ENCODE assay signal across 14 cellular contexts in the genomic region with DNA sequence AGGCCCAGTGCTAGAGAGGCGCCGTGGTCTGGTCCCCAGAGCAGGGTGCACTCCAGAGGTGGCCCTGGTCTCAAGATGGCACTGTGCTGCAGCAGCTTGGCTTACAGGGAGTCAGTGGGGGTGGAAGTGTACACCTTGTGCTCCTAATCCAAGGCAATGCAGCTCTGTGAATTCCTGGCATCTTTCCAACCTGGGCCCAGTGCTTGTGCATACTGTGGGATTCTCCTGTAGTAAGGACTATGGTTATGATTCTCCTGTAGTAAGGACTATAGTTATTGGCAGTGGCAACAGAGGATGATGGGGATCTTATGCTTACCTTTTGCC.
"Had no signal": no experiment of that assay in that cellular context is flagged by ENCODE, and none has a peak within 500 bp of the region (broad histone marks: within the 10 kb centered on the region; RNA-seq: fewer than 3 reads in every experiment).

No MANE protein-coding gene starts in this region.

- H3K4me3 ChIP-seq: gastrocnemius medialis, left lung, tibial artery, uterus had no signal

- H3K36me3 ChIP-seq: gastrocnemius medialis, left lung, tibial artery, uterus, WERI-Rb-1 had no signal

- H3K4me1 ChIP-seq: gastrocnemius medialis, left lung, parathyroid adenoma, tibial artery, uterus had no signal

- ATAC-seq: activated CD8-positive, alpha-beta memory T cell treated with anti-CD3 and anti-CD28 coated beads, Interleukin-2, amount 10 ng/mL, durations not matched to agents 7 days and 5 days; gastrocnemius medialis; left lung; naive thymus-derived CD8-positive, alpha-beta T cell; stimulated activated effector memory CD8-positive, alpha-beta T cell treated with anti-CD3 and anti-CD28 coated beads, Interleukin-12 subunit alpha, Interleukin-12 subunit beta, amount 100 ng/mL, for 72 hours had no signal

- H3K9me3 ChIP-seq: gastrocnemius medialis, left lung, tibial artery, uterus had no signal

- H3K27ac Mint-ChIP-seq: activated CD4-positive, alpha-beta memory T cell treated with anti-CD3 and anti-CD28 coated beads for 36 hours; activated CD8-positive, alpha-beta memory T cell treated with anti-CD3 and anti-CD28 coated beads, Interleukin-2, amount 10 ng/mL, durations not matched to agents 7 days and 5 days; activated naive CD4-positive, alpha-beta T cell treated with anti-CD3 and anti-CD28 coated beads for 36 hours; activated T-helper 2 cell treated with anti-CD3 and anti-CD28 coated beads, Interferon-gamma antibody, Interleukin-2, Interleukin-4, amounts not matched to agents 10 μg/mL and 5 μg/mL and 100 μg/mL, durations not matched to agents 14 hours and 24 hours and 36 hours; naive thymus-derived CD8-positive, alpha-beta T cell; stimulated activated effector memory CD8-positive, alpha-beta T cell treated with anti-CD3 and anti-CD28 coated beads, Interleukin-12 subunit alpha, Interleukin-12 subunit beta, amount 100 ng/mL, for 72 hours had no signal

- H3K36me3 Mint-ChIP-seq: activated CD4-positive, alpha-beta memory T cell treated with anti-CD3 and anti-CD28 coated beads for 36 hours; activated CD8-positive, alpha-beta memory T cell treated with anti-CD3 and anti-CD28 coated beads, Interleukin-2, amount 10 ng/mL, durations not matched to agents 7 days and 5 days; naive thymus-derived CD8-positive, alpha-beta T cell; stimulated activated effector memory CD8-positive, alpha-beta T cell treated with anti-CD3 and anti-CD28 coated beads, Interleukin-12 subunit alpha, Interleukin-12 subunit beta, amount 100 ng/mL, for 72 hours had no signal

- H3K4me1 Mint-ChIP-seq: activated CD8-positive, alpha-beta memory T cell treated with anti-CD3 and anti-CD28 coated beads, Interleukin-2, amount 10 ng/mL, durations not matched to agents 7 days and 5 days; naive thymus-derived CD8-positive, alpha-beta T cell; stimulated activated effector memory CD8-positive, alpha-beta T cell treated with anti-CD3 and anti-CD28 coated beads, Interleukin-12 subunit alpha, Interleukin-12 subunit beta, amount 100 ng/mL, for 72 hours had no signal

- H3K4me3 Mint-ChIP-seq: activated CD4-positive, alpha-beta memory T cell treated with anti-CD3 and anti-CD28 coated beads for 36 hours; activated CD8-positive, alpha-beta memory T cell treated with anti-CD3 and anti-CD28 coated beads, Interleukin-2, amount 10 ng/mL, durations not matched to agents 7 days and 5 days; activated naive CD4-positive, alpha-beta T cell treated with anti-CD3 and anti-CD28 coated beads for 36 hours; stimulated activated effector memory CD8-positive, alpha-beta T cell treated with anti-CD3 and anti-CD28 coated beads, Interleukin-12 subunit alpha, Interleukin-12 subunit beta, amount 100 ng/mL, for 72 hours had no signal

- H3K27me3 Mint-ChIP-seq: activated CD4-positive, alpha-beta memory T cell treated with anti-CD3 and anti-CD28 coated beads for 36 hours; activated CD8-positive, alpha-beta memory T cell treated with anti-CD3 and anti-CD28 coated beads, Interleukin-2, amount 10 ng/mL, durations not matched to agents 7 days and 5 days; naive thymus-derived CD8-positive, alpha-beta T cell had no signal

- DNase-seq: activated CD4-positive, alpha-beta memory T cell treated with anti-CD3 and anti-CD28 coated beads for 36 hours; activated CD8-positive, alpha-beta memory T cell treated with anti-CD3 and anti-CD28 coated beads, Interleukin-2, amount 10 ng/mL, durations not matched to agents 7 days and 5 days; activated naive CD4-positive, alpha-beta T cell treated with anti-CD3 and anti-CD28 coated beads for 36 hours; activated T-cell treated with anti-CD3 and anti-CD28 coated beads, Interleukin-2, amount 50 U/mL, for 1 hour; gastrocnemius medialis; naive thymus-derived CD8-positive, alpha-beta T cell; retina; tibial artery; uterus; WERI-Rb-1 had no signal

- H3K27ac ChIP-seq: gastrocnemius medialis, left lung, parathyroid adenoma, tibial artery, uterus, WERI-Rb-1 had no signal

- H3K27me3 ChIP-seq: gastrocnemius medialis, left lung, tibial artery, uterus had no signal
